Comparison of ENCODE assay signal across 21 cellular contexts in the genomic region with DNA sequence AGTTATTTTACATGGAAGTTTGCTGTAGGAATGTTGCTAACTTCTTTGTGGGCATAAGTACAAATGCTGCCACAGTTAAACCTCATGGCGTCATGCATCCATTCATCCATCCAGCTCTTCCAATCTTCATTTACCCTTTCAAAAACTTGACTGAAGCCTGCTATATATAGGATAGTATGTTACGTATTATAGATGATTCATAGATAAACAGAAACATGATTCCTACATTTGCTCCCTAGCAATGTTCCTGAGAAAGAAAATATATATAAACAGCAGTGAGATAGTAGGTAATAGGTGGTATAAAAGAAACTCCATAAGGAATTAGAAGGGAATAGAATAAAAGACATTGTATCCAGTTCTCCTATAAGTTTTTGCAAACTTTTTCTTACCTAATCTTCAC.
DNase-seq lines count a peak whose midpoint lies in the region; ATAC-seq, FAIRE-seq and TF ChIP-seq lines count a peak whose summit lies in the region.
"Had no signal": no experiment of that assay in that cellular context is flagged by ENCODE, and none has a peak within 500 bp of the region (broad histone marks: within the 10 kb centered on the region; RNA-seq: fewer than 3 reads in every experiment).

No MANE protein-coding gene starts in this region.

- no peaks in the 10 kb centered on the region for H3K9me3 Mint-ChIP-seq in natural killer cell treated with Interleukin-12 subunit alpha and Interleukin-12 subunit beta and Interleukin-15 and Interleukin-18, amount 100 ng/mL, for 72 hours
- H3K9me3 Mint-ChIP-seq: CD8-positive, alpha-beta T cell had no signal

- no TSS peak for BruUV-seq in PC-3 (replicated peaks; lab: Mats Ljungman, UMichigan)

- intact Hi-C loops in PC-3 (cut with micrococcal nuclease): no loop called here
- intact Hi-C loops in stomach (cut with DNase I; ENCODE audit: low total_unique reads): no loop called here

- FAIRE-seq in D721Med (lab: Jason Lieb, UNC): no peak
- FAIRE-seq: HTR-8/SVneo, K562 had no signal

- H3K9me2 ChIP-seq in GM23248 (ENCODE audit: insufficient read depth) (no peaks in the 10 kb centered on the region), PC-3 (replicated peaks; ENCODE audit: low read length) (no peaks in the 10 kb centered on the region)

- no peaks in the 10 kb centered on the region for H3K4me1 ChIP-seq in GM23248 (ENCODE audit: insufficient read depth)
- peaks cover 10% of the 10 kb centered on the region for H3K4me1 ChIP-seq in PC-3 (ENCODE audit: insufficient read depth, low read length)
- peaks cover 56% of the 10 kb centered on the region for H3K4me1 ChIP-seq in muscle layer of colon (ENCODE audit: insufficient read depth, low read length)
- peaks cover 0 to 28% (median 4%) of the 10 kb centered on the region in 4 donors for H3K4me1 ChIP-seq in stomach
- H3K4me1 ChIP-seq: BLaER1 treated with 17β-estradiol and CSF1 and Interleukin-3, amounts not matched to agents 10 nM and 100 nM had no signal

- ATAC-seq in PC-3: peak; percentile 70
- ATAC-seq in natural killer cell treated with Interleukin-12 subunit alpha and Interleukin-12 subunit beta and Interleukin-15 and Interleukin-18, amount 100 ng/mL, for 72 hours: no peak
- ATAC-seq: CD8-positive, alpha-beta T cell; HCT116; K562 had no signal

- TF ChIP-seq CTCF in PC-3 (conservative IDR thresholded peaks at IDR 0.05; ENCODE audit: low read depth, low read length) (no peak), stomach (IDR thresholded peaks at IDR 0.05) (no peak), D721Med (IDR thresholded peaks at IDR 0.05; ENCODE audit: insufficient read depth, missing control alignments) (no peak)

- peaks cover 0 to 3% of the 10 kb centered on the region in 2 donors for H3K27me3 Mint-ChIP-seq in natural killer cell treated with Interleukin-12 subunit alpha and Interleukin-12 subunit beta and Interleukin-15 and Interleukin-18, amount 100 ng/mL, for 72 hours

- TF ChIP-seq POLR2A in stomach (IDR thresholded peaks at IDR 0.05): no peak

- H2AFZ ChIP-seq in GM23248 (peak overlapping the region; percentile 61; the same call in 1 of the 2 replicates), PC-3 (ENCODE audit: low read length) (no peak overlapping the region)

- H3K27ac ChIP-seq in GM23248 (no peak overlapping the region), PC-3 (ENCODE audit: low read length) (no peak overlapping the region), muscle layer of colon (ENCODE audit: low read depth, low read length) (peak overlapping the region; percentile 74), stomach (peak overlapping the region in 4 of 5 donors; percentile 26 to 73 (median 53)), substantia nigra (ENCODE audit: low read depth, low read length, poor library complexity, severe bottlenecking) (no peak overlapping the region)
- H3K27ac ChIP-seq: BLaER1 treated with 17β-estradiol and CSF1 and Interleukin-3, amounts not matched to agents 10 nM and 100 nM had no signal

- no peaks in the 10 kb centered on the region for H3K36me3 ChIP-seq in GM23248 (ENCODE audit: low read depth)
- no peaks in the 10 kb centered on the region for H3K36me3 ChIP-seq in PC-3 (ENCODE audit: low read depth, low read length)
- no peaks in the 10 kb centered on the region for H3K36me3 ChIP-seq in muscle layer of colon (ENCODE audit: insufficient read depth, low read length)
- H3K36me3 ChIP-seq in stomach: no peaks in the 10 kb centered on the region
- H3K36me3 ChIP-seq: BLaER1 treated with 17β-estradiol and CSF1 and Interleukin-3, amounts not matched to agents 10 nM and 100 nM had no signal

- TF ChIP-seq EP300 in stomach (IDR thresholded peaks at IDR 0.05): no peak

- CTCF ChIA-PET in PC-3 (lab: Charles Lee): no interaction called here

- POLR2A ChIA-PET in PC-3 (lab: Charles Lee; ENCODE audit: unreplicated experiment): no interaction called here

- in situ Hi-C loops in GM23248 (cut with MboI): no loop called here

- H3K27ac Mint-ChIP-seq in natural killer cell treated with Interleukin-12 subunit alpha and Interleukin-12 subunit beta and Interleukin-15 and Interleukin-18, amount 100 ng/mL, for 72 hours: no peak overlapping the region
- H3K27ac Mint-ChIP-seq: B cell; CD8-positive, alpha-beta T cell had no signal

- no peak overlapping the region for H3K4me3 Mint-ChIP-seq in natural killer cell treated with Interleukin-12 subunit alpha and Interleukin-12 subunit beta and Interleukin-15 and Interleukin-18, amount 100 ng/mL, for 72 hours
- H3K4me3 Mint-ChIP-seq: B cell; CD8-positive, alpha-beta T cell had no signal

- H3K9me3 ChIP-seq in GM23248 (ENCODE audit: low read depth) (no peaks in the 10 kb centered on the region), PC-3 (ENCODE audit: low read length) (no peaks in the 10 kb centered on the region), muscle layer of colon (ENCODE audit: low read length) (no peaks in the 10 kb centered on the region), stomach (no peaks in the 10 kb centered on the region)
- H3K9me3 ChIP-seq: BLaER1 treated with 17β-estradiol and CSF1 and Interleukin-3, amounts not matched to agents 10 nM and 100 nM had no signal

- H3K79me2 ChIP-seq in GM23248 (ENCODE audit: insufficient read depth) (no peaks in the 10 kb centered on the region), PC-3 (ENCODE audit: low read length) (no peaks in the 10 kb centered on the region)

- DNase-seq in GM23248 (no peak), PC-3 (peak; percentile 40), stomach (no peak), ecto neural progenitor cell (ENCODE audit: low spot score) (no peak), substantia nigra (lab: John Stamatoyannopoulos, UW) (no peak), D721Med (ENCODE audit: insufficient read length, low spot score) (no peak)
- no peak for DNase-seq in natural killer cell treated with Interleukin-12 subunit alpha and Interleukin-12 subunit beta and Interleukin-15 and Interleukin-18, amount 100 ng/mL, for 72 hours (ENCODE audit: low spot score)
- DNase-seq: Calu3; CD8-positive, alpha-beta T cell; DMS 273 treated with DMSO at 0.1 percent for 48 hours; DMS79; GF-D8; GOT3; H7; IMR-90 had no signal

- H3K36me3 Mint-ChIP-seq in natural killer cell treated with Interleukin-12 subunit alpha and Interleukin-12 subunit beta and Interleukin-15 and Interleukin-18, amount 100 ng/mL, for 72 hours: no peaks in the 10 kb centered on the region
- H3K36me3 Mint-ChIP-seq: CD8-positive, alpha-beta T cell had no signal

- no peak overlapping the region for H3K4me2 ChIP-seq in GM23248 (ENCODE audit: unreplicated experiment)
- peak overlapping the region; percentile 32; the same call in 1 of the 2 replicates for H3K4me2 ChIP-seq in PC-3 (ENCODE audit: low read length)
- H3K4me2 ChIP-seq: BLaER1 treated with 17β-estradiol and CSF1 and Interleukin-3, amounts not matched to agents 10 nM and 100 nM had no signal

- H4K20me1 ChIP-seq in GM23248 (ENCODE audit: insufficient read depth): no peaks in the 10 kb centered on the region
- H4K20me1 ChIP-seq in PC-3 (ENCODE audit: low read length): no peaks in the 10 kb centered on the region
- H4K20me1 ChIP-seq: BLaER1 treated with 17β-estradiol and CSF1 and Interleukin-3, amounts not matched to agents 10 nM and 100 nM had no signal

- 86 to 93% methylated on average over 2 of the region's 2 CpGs for WGBS in GM23248 (ENCODE audit: low coverage in 1 of 2, low lambda C conversion rate in 2 of 2, missing lambda C conversion rate in 2 of 2), 2 experiments
- 75 to 89% (median 81%) methylated on average over 2 of the region's 2 CpGs for WGBS in stomach, 5 donors

- H3K4me1 Mint-ChIP-seq in natural killer cell treated with Interleukin-12 subunit alpha and Interleukin-12 subunit beta and Interleukin-15 and Interleukin-18, amount 100 ng/mL, for 72 hours (ENCODE audit: low read depth in 2 of 2): no peaks in the 10 kb centered on the region
- H3K4me1 Mint-ChIP-seq: B cell had no signal

- H3F3A ChIP-seq in GM23248 (ENCODE audit: insufficient read depth) (peaks cover 4% of the 10 kb centered on the region; the same call in 1 of the 2 replicates), PC-3 (ENCODE audit: low read length, unreplicated experiment) (no peaks in the 10 kb centered on the region)

- H3K27me3 ChIP-seq in GM23248 (replicated peaks; ENCODE audit: insufficient read depth) (no peaks in the 10 kb centered on the region), PC-3 (ENCODE audit: low read length) (no peaks in the 10 kb centered on the region), muscle layer of colon (ENCODE audit: control insufficient read depth in 1 of 2, insufficient read depth in 2 of 2, low read length in 2 of 2) (no peaks in the 10 kb centered on the region), stomach (no peaks in the 10 kb centered on the region)
- H3K27me3 ChIP-seq: BLaER1 treated with 17β-estradiol and CSF1 and Interleukin-3, amounts not matched to agents 10 nM and 100 nM had no signal

- no peak overlapping the region for H3K9ac ChIP-seq in GM23248
- H3K9ac ChIP-seq in PC-3 (ENCODE audit: low read length): no peak overlapping the region
- no peak overlapping the region for H3K9ac ChIP-seq in muscle layer of colon (ENCODE audit: low read length)
- H3K9ac ChIP-seq: BLaER1 treated with 17β-estradiol and CSF1 and Interleukin-3, amounts not matched to agents 10 nM and 100 nM had no signal

- no peak overlapping the region for H3K4me3 ChIP-seq in GM23248
- no peak overlapping the region for H3K4me3 ChIP-seq in PC-3 (ENCODE audit: low read length)
- H3K4me3 ChIP-seq in muscle layer of colon (ENCODE audit: low read depth in 1 of 2, low read length in 2 of 2): no peak overlapping the region
- no peak overlapping the region for H3K4me3 ChIP-seq in stomach
- H3K4me3 ChIP-seq: BLaER1 treated with 17β-estradiol and CSF1 and Interleukin-3, amounts not matched to agents 10 nM and 100 nM; K562 had no signal

Comparison
In these comparisons a context has a peak if more than half of its experiments do, and no peak if none do; other contexts are left out.
1. H3K27ac ChIP-seq: peak in muscle layer of colon (single experiment) and stomach (4 of 5); none in GM23248 (single experiment), PC-3 (single experiment) and substantia nigra (single experiment).